ENCODE assay signal across 26 cellular contexts in genomic region chr7:22776964-22777363, GRCh38. TPM values are rescaled to one million over a fixed set of nuclear protein-coding genes. Genes with fewer than 3 reads are reported as not detected.
"Had no signal": no experiment of that assay in that cellular context is flagged by ENCODE, and none has a peak within 500 bp of the region (broad histone marks: within the 10 kb centered on the region; RNA-seq: fewer than 3 reads in every experiment).

No MANE protein-coding gene starts in this region.

- H3K4me2 ChIP-seq: KMS-11, SK-N-SH had no signal

- H3K9me3 Mint-ChIP-seq: T-cell; T-helper 1 cell treated with Interleukin-12 subunit alpha and Interleukin-12 subunit beta and Interleukin-4 antibody, amounts not matched to agents 30 μg/mL and 1 μg/mL, for 36 hours had no signal

- H3K4me3 Mint-ChIP-seq: T-cell; T-helper 1 cell treated with Interleukin-12 subunit alpha and Interleukin-12 subunit beta and Interleukin-4 antibody, amounts not matched to agents 30 μg/mL and 1 μg/mL, for 36 hours had no signal

- H3K4me1 Mint-ChIP-seq: T-cell had no signal

- DNase-seq: Kasumi-1; MV-4-11; NCI-H1048; NCI-H1105; NCI-H1417; NCI-H1436 treated with DMSO at 0.1 percent for 48 hours; NCI-H1694; NCI-H187 treated with DMSO at 0.1 percent for 48 hours; NCI-H2029 treated with DMSO at 0.1 percent for 48 hours; NCI-H226; NCI-H510A treated with DMSO at 0.1 percent for 48 hours; NCI-H526; NCI-H748 treated with DMSO at 0.1 percent for 48 hours; NK-92 treated with Interleukin-12 subunit alpha and Interleukin-12 subunit beta, amount 100 ng/mL, for 24 hours; PC-3; SHP77; SK-N-SH; SW 1271; T-cell had no signal

- H3K9ac ChIP-seq: KMS-11, SK-N-SH had no signal

- H3K9me3 ChIP-seq: SK-N-SH had no signal

- H3K27ac ChIP-seq: HL-60, KMS-11, RWPE1 had no signal

- H3K36me3 Mint-ChIP-seq: T-cell had no signal

- ATAC-seq: Panc1, PC-3, T-cell had no signal

- FAIRE-seq: HTR-8/SVneo had no signal

- H3K27ac Mint-ChIP-seq: T-cell; T-helper 1 cell treated with Interleukin-12 subunit alpha and Interleukin-12 subunit beta and Interleukin-4 antibody, amounts not matched to agents 30 μg/mL and 1 μg/mL, for 36 hours had no signal

RNA-seq across cellular contexts. Expression of gene IL6, which starts 50.0 kb away (rescaled TPM):
- total RNA-seq: OCI-LY7 had no signal
